In the genomic region with DNA sequence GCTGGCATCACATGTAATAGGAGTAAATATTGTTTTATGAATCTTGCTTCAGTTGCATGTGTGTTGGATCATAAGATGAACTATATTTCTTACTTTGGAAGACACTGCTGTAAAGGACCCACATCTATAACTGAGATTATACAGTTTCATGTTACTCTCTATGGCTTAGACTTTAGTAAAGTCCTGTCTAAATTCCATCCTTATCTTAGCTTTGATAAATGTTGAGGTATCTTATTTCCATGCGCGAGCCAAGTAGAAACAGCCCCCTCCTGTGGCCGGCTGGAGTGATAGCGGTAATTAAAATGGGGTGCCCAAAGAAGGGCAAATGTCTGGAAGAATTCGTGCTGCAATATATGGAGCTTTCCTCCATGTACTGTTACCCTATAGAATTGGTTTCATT, we compare ENCODE assay signal across 1 cellular context.
TF ChIP-seq lines count a peak whose summit lies in the region.

No MANE protein-coding gene starts in this region.

TF ChIP-seq in HCT116, 20 proteins besides CTCF, POLR2A, EP300 and RAD21 (continued from another document):
- TF ChIP-seq CEBPB (IDR thresholded peaks at IDR 0.05; ENCODE audit: low read depth) (0 out of 2 replicates have a peak, but pooled peaks have one; percentile 21), SIN3A (IDR thresholded peaks at IDR 0.05; ENCODE audit: low read depth) (no peak)
